11 cellular contexts compared by ENCODE assay signal in genomic region chr14:94987409-94987808, GRCh38.
"Had no signal": no experiment of that assay in that cellular context is flagged by ENCODE, and none has a peak within 500 bp of the region (broad histone marks: within the 10 kb centered on the region; RNA-seq: fewer than 3 reads in every experiment).

No MANE protein-coding gene starts in this region.

- ATAC-seq: GM23338, HCT116 had no signal

- H3K36me3 ChIP-seq: HAP-1 had no signal

- DNase-seq: GM23248, GOT3, H7, H9, HCEC 1CT, HFFc6 had no signal

- FAIRE-seq: H1, H54 had no signal

- H3K4me3 ChIP-seq: GM23248, GM23338, HAP-1 had no signal

- H3K9me3 ChIP-seq: HAP-1 had no signal

- H3K4me1 ChIP-seq: HAP-1 had no signal

- H3K27ac ChIP-seq: GM23248 had no signal
